In genomic region chr19:44582581-44583265, GRCh38 we compare ENCODE assay signal across 10 cellular contexts. TPM values are rescaled to one million over a fixed set of nuclear protein-coding genes. Genes with fewer than 3 reads are reported as not detected.
DNase-seq lines count a peak whose midpoint lies in the region; ATAC-seq and TF ChIP-seq lines count a peak whose summit lies in the region.
"Had no signal": no experiment of that assay in that cellular context is flagged by ENCODE, and none has a peak within 500 bp of the region (broad histone marks: within the 10 kb centered on the region; RNA-seq: fewer than 3 reads in every experiment).

No MANE protein-coding gene starts in this region.

- no peak overlapping the region for H3K27ac Mint-ChIP-seq in mesothelial cell of epicardium
- H3K27ac Mint-ChIP-seq: activated T-helper 17 cell treated with anti-CD3 and anti-CD28 coated beads, Interleukin-2, amount 50 U/mL, for 72 hours had no signal

- in situ Hi-C loops in astrocyte of the cerebellum (cut with HindIII; ENCODE audit: low sequenced_read_pairs): no loop called here

- H3K4me3 Mint-ChIP-seq in mesothelial cell of epicardium: no peak overlapping the region
- H3K4me3 Mint-ChIP-seq: activated T-helper 17 cell treated with anti-CD3 and anti-CD28 coated beads, Interleukin-2, amount 50 U/mL, for 72 hours had no signal

- no peak for ATAC-seq in HG02885 (IDR thresholded peaks at IDR 0.05; ENCODE audit: poor library complexity, unreplicated experiment)
- no peak for ATAC-seq in GM21360 (IDR thresholded peaks at IDR 0.05; ENCODE audit: unreplicated experiment)
- ATAC-seq: activated T-helper 17 cell treated with anti-CD3 and anti-CD28 coated beads, Interleukin-2, amount 50 U/mL, for 72 hours had no signal

- H3K4me3 ChIP-seq in astrocyte of the cerebellum (ENCODE audit: low read depth, low read length): no peak overlapping the region

- H3K4me1 Mint-ChIP-seq in mesothelial cell of epicardium: no peaks in the 10 kb centered on the region
- H3K4me1 Mint-ChIP-seq: activated T-helper 17 cell treated with anti-CD3 and anti-CD28 coated beads, Interleukin-2, amount 50 U/mL, for 72 hours had no signal

- no peaks in the 10 kb centered on the region for H3K36me3 Mint-ChIP-seq in mesothelial cell of epicardium

- DNase-seq in D341Med (ENCODE audit: low spot score): peak; percentile 79
- peak in 41 of 76 experiments; percentile 3 to 59 (median 30) for DNase-seq in HUDEP-2 (lab: John Stamatoyannopoulos, UW; ENCODE audit: unreplicated experiment in 76 of 76)
- DNase-seq in astrocyte of the cerebellum (ENCODE audit: low read depth): no peak
- no peak for DNase-seq in mesothelial cell of epicardium (ENCODE audit: low spot score in 2 of 2, unreplicated experiment in 2 of 2)
- DNase-seq in NCI-H2227 treated with DMSO at 0.1 percent for 48 hours (lab: John Stamatoyannopoulos, UW): no peak
- no peak for DNase-seq in NCI-H1417 treated with DMSO at 0.1 percent for 48 hours (lab: John Stamatoyannopoulos, UW)
- DNase-seq: occipital lobe had no signal

- TF ChIP-seq CTCF in astrocyte of the cerebellum (IDR thresholded peaks at IDR 0.05; ENCODE audit: low read depth, low read length, missing control alignments) (peak; percentile 54), mesothelial cell of epicardium (IDR thresholded peaks at IDR 0.05; ENCODE audit: unreplicated experiment) (peak; percentile 43)

- peaks cover 7% of the 10 kb centered on the region for H3K9me3 Mint-ChIP-seq in mesothelial cell of epicardium

- peaks cover 9% of the 10 kb centered on the region for H3K27me3 Mint-ChIP-seq in mesothelial cell of epicardium (ENCODE audit: low read depth)

RNA-seq across cellular contexts. Expression of gene IGSF23, which starts 30.6 kb away (rescaled TPM):
- not detected in 3 replicates for total RNA-seq in mesothelial cell of epicardium
- total RNA-seq: activated T-helper 17 cell treated with anti-CD3 and anti-CD28 coated beads, Interleukin-2, amount 50 U/mL, for 72 hours; occipital lobe had no signal

RNA-seq across cellular contexts. Expression of gene CEACAM20, which starts 53.2 kb away (rescaled TPM):
- total RNA-seq in mesothelial cell of epicardium: not detected in 3 replicates
- total RNA-seq: activated T-helper 17 cell treated with anti-CD3 and anti-CD28 coated beads, Interleukin-2, amount 50 U/mL, for 72 hours; occipital lobe had no signal

Comparison
In these comparisons a context has a peak if more than half of its experiments do, and no peak if none do; other contexts are left out.
1. DNase-seq: peak in D341Med (single experiment) and HUDEP-2 (41 of 76); none in astrocyte of the cerebellum (single experiment), mesothelial cell of epicardium (0 of 2), NCI-H2227 treated with DMSO at 0.1 percent for 48 hours (single experiment) and NCI-H1417 treated with DMSO at 0.1 percent for 48 hours (single experiment).